ENCODE assay signal across 8 cellular contexts in the genomic region with DNA sequence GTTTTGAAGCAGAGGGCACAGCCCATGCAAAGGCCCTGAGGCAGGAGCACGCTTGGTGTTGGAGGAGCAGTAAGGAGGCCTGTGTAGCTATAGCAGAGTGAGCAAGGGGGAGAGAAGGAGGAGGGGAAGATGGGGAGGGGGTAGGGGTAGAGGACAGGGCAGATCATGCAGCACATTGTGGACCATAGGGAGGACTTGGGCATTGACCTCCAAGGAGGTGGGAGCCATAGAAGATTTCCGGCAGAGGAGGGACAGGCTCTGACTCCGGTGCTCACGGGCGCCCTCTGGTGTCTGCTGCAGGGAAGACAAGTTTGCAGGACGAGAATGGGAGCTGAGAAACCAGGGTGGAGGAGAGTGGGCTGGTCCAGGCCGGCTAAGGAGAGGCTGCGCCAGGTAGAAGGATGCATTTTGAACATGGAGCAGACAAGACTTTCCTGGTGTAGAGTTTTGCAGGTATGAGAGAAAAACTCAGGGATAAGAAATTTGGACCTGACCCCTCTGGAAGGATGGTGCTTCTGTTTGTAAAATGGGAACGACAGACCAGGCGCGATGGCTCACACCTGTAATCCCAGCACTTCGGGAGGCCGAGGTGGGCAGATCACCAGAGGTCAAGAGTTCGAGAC. TPM values are rescaled to one million over a fixed set of nuclear protein-coding genes. Genes with fewer than 3 reads are reported as not detected.
DNase-seq lines count a peak whose midpoint lies in the region; ATAC-seq and TF ChIP-seq lines count a peak whose summit lies in the region.

No MANE protein-coding gene starts in this region.

- H4K20me1 ChIP-seq in Loucy (ENCODE audit: insufficient read depth, low read length, poor library complexity, severe bottlenecking): no peaks in the 10 kb centered on the region

- peaks cover 7% of the 10 kb centered on the region for H3K27me3 Mint-ChIP-seq in T-helper 1 cell treated with Interleukin-12 subunit alpha and Interleukin-12 subunit beta and Interleukin-4 antibody, amounts not matched to agents 30 μg/mL and 1 μg/mL, for 36 hours (ENCODE audit: low read depth)

- no peaks in the 10 kb centered on the region for H3K9me3 Mint-ChIP-seq in T-helper 1 cell treated with Interleukin-12 subunit alpha and Interleukin-12 subunit beta and Interleukin-4 antibody, amounts not matched to agents 30 μg/mL and 1 μg/mL, for 36 hours

- DNase-seq in EH (ENCODE audit: low read depth) (peak; percentile 67), right cardiac atrium (peak; percentile 72 to 92 (median 89)), gastrocnemius medialis (peak; percentile 37 to 63)
- DNase-seq in activated naive CD8-positive, alpha-beta T cell treated with anti-CD3 and anti-CD28 coated beads, Interleukin-2, amount 50 U/mL, for 16 hours (ENCODE audit: low read depth, low spot score): peak; percentile 82

- peak; percentile 82 to 90 for ATAC-seq in right cardiac atrium
- peak; percentile 62 to 87 for ATAC-seq in gastrocnemius medialis
- no peak for ATAC-seq in GM21529 (IDR thresholded peaks at IDR 0.05; ENCODE audit: unreplicated experiment)
- no peak for ATAC-seq in HG03520 (IDR thresholded peaks at IDR 0.05; ENCODE audit: unreplicated experiment)

- intact Hi-C loops in right cardiac atrium (cut with DNase I): loop anchor here in 1 of 4 donors (10.0 kb wide), 1 partner anchor 65 kb away; no protein-coding TSS in a partner anchor
- intact Hi-C loops in gastrocnemius medialis (cut with DNase I; ENCODE audit: low total_unique reads): loop anchor here (1.0 to 5.0 kb wide), 3 partner anchors 43 to 153 kb away; a partner anchor contains a TSS

- no peaks in the 10 kb centered on the region for H3F3A ChIP-seq in Loucy (ENCODE audit: low read depth)

- H3K4me3 Mint-ChIP-seq in T-helper 1 cell treated with Interleukin-12 subunit alpha and Interleukin-12 subunit beta and Interleukin-4 antibody, amounts not matched to agents 30 μg/mL and 1 μg/mL, for 36 hours: peak overlapping the region; percentile 21

- no peak overlapping the region for H2AFZ ChIP-seq in Loucy (ENCODE audit: low read length)

- 38% methylated on average over 14 of the region's 14 CpGs for WGBS in right cardiac atrium

- H3K4me3 ChIP-seq in Loucy (ENCODE audit: low read length, poor library complexity, severe bottlenecking) (no peak overlapping the region), right cardiac atrium (ENCODE audit: low read length) (no peak overlapping the region), gastrocnemius medialis (no peak overlapping the region)

- no peaks in the 10 kb centered on the region for H3K4me1 ChIP-seq in Loucy (ENCODE audit: insufficient read depth, low read length, poor library complexity, severe bottlenecking)
- no peaks in the 10 kb centered on the region for H3K4me1 ChIP-seq in right cardiac atrium (ENCODE audit: control insufficient read depth, insufficient read depth, low read length)
- peaks cover 0 to 4% of the 10 kb centered on the region in 2 donors for H3K4me1 ChIP-seq in gastrocnemius medialis

- H3K36me3 Mint-ChIP-seq in T-helper 1 cell treated with Interleukin-12 subunit alpha and Interleukin-12 subunit beta and Interleukin-4 antibody, amounts not matched to agents 30 μg/mL and 1 μg/mL, for 36 hours (ENCODE audit: low read depth): no peaks in the 10 kb centered on the region

- H3K4me2 ChIP-seq in Loucy (ENCODE audit: low read depth, low read length, poor library complexity, severe bottlenecking): peak overlapping the region; percentile 28

- H3K27ac ChIP-seq in right cardiac atrium (ENCODE audit: low read length) (no peak overlapping the region), gastrocnemius medialis (no peak overlapping the region)

- no peaks in the 10 kb centered on the region for H3K9me2 ChIP-seq in Loucy (replicated peaks; ENCODE audit: low read depth, low read length)

- TF ChIP-seq CTCF in Loucy (conservative IDR thresholded peaks at IDR 0.05; ENCODE audit: low read length) (peak; percentile 84), gastrocnemius medialis (IDR thresholded peaks at IDR 0.05 in 4 of 5, conservative IDR thresholded peaks at IDR 0.05 in 1 of 5) (peak; percentile 42 to 85 (median 71))

- H3K9me3 ChIP-seq in Loucy (ENCODE audit: insufficient read depth, low read depth, low read length): no peaks in the 10 kb centered on the region
- no peaks in the 10 kb centered on the region for H3K9me3 ChIP-seq in right cardiac atrium (ENCODE audit: control insufficient read depth, low read length)
- no peaks in the 10 kb centered on the region for H3K9me3 ChIP-seq in gastrocnemius medialis

- in situ Hi-C loops in gastrocnemius medialis (cut with MboI; ENCODE audit: low sequenced_read_pairs in 4 of 4): loop anchor here in 2 of 4 donors (10.0 to 25.0 kb wide), 2 partner anchors 127 to 145 kb away; a partner anchor contains a TSS

- H3K36me3 ChIP-seq in Loucy (ENCODE audit: insufficient read depth, low read length) (no peaks in the 10 kb centered on the region), gastrocnemius medialis (no peaks in the 10 kb centered on the region)

- no peaks in the 10 kb centered on the region for H3K79me2 ChIP-seq in Loucy (ENCODE audit: insufficient read depth, low read length)

- H3K27ac Mint-ChIP-seq in T-helper 1 cell treated with Interleukin-12 subunit alpha and Interleukin-12 subunit beta and Interleukin-4 antibody, amounts not matched to agents 30 μg/mL and 1 μg/mL, for 36 hours: peak overlapping the region; percentile 12

- TF ChIP-seq POLR2A in gastrocnemius medialis (IDR thresholded peaks at IDR 0.05): no peak

- no peak overlapping the region for H3K9ac ChIP-seq in Loucy (ENCODE audit: low read depth, low read length, poor library complexity, severe bottlenecking)

- H3K4me1 Mint-ChIP-seq in T-helper 1 cell treated with Interleukin-12 subunit alpha and Interleukin-12 subunit beta and Interleukin-4 antibody, amounts not matched to agents 30 μg/mL and 1 μg/mL, for 36 hours (ENCODE audit: low read depth): peaks cover 9% of the 10 kb centered on the region

- H3K27me3 ChIP-seq in Loucy (ENCODE audit: insufficient read depth, low read length, poor library complexity, severe bottlenecking) (no peaks in the 10 kb centered on the region), right cardiac atrium (ENCODE audit: control insufficient read depth, insufficient read depth) (no peaks in the 10 kb centered on the region), gastrocnemius medialis (no peaks in the 10 kb centered on the region)

RNA-seq across cellular contexts. Expression of a gene that starts 13.7 kb away (rescaled TPM):
- not detected for total RNA-seq in right cardiac atrium
- not detected for polyA plus RNA-seq in right cardiac atrium
- 1 to 10 TPM in 1 of 4 donors, under 1 TPM in 1, not detected in 2; 0.10 to 1.0 TPM for total RNA-seq in gastrocnemius medialis

RNA-seq across cellular contexts. Expression of a gene that starts 15.8 kb away (rescaled TPM):
- total RNA-seq in right cardiac atrium (100 to 1,000 TPM; 113 to 134 (median 121) TPM), gastrocnemius medialis (100 to 1,000 TPM; 101 to 207 (median 138) TPM)
- 151 TPM for polyA plus RNA-seq in right cardiac atrium

RNA-seq across cellular contexts. Expression of a gene that starts 42.6 kb away (rescaled TPM):
- total RNA-seq in right cardiac atrium (10 to 100 TPM; 11.2 to 16.6 (median 13.1) TPM), gastrocnemius medialis (10 to 100 TPM; 11.7 to 25.7 (median 13.7) TPM)
- 15.8 TPM for polyA plus RNA-seq in right cardiac atrium

RNA-seq across cellular contexts. Expression of a gene that starts 42.8 kb away (rescaled TPM):
- under 1 TPM; 0.31 to 0.88 (median 0.41) TPM for total RNA-seq in right cardiac atrium
- polyA plus RNA-seq in right cardiac atrium: 0.45 TPM
- 1 to 10 TPM in 1 of 4 donors, under 1 TPM in 3; 0.13 to 3.0 (median 0.45) TPM for total RNA-seq in gastrocnemius medialis

Comparison
In these comparisons a context has a peak if more than half of its experiments do, and no peak if none do; other contexts are left out.
1. ATAC-seq: peak in right cardiac atrium (2 of 2) and gastrocnemius medialis (2 of 2); none in GM21529 (single experiment) and HG03520 (single experiment).
2. Peak in every context shown above with its lines, with median percentiles within 50 percentile points of each other: DNase-seq.